In genomic region chr6:96450760-96451116, GRCh38 we compare ENCODE assay signal across 15 cellular contexts.
A peak's percentile ranks its signal among the peaks of the same experiment; 100 is the strongest.
DNase-seq lines count a peak whose midpoint lies in the region; ATAC-seq and TF ChIP-seq lines count a peak whose summit lies in the region.
"Had no signal": no experiment of that assay in that cellular context is flagged by ENCODE, and none has a peak within 500 bp of the region (broad histone marks: within the 10 kb centered on the region; RNA-seq: fewer than 3 reads in every experiment).

No MANE protein-coding gene starts in this region.

- no peaks in the 10 kb centered on the region for H3K4me1 ChIP-seq in RWPE2 (ENCODE audit: insufficient read depth, poor library complexity, severe bottlenecking)
- H3K4me1 ChIP-seq: A549, BLaER1 had no signal

- H3K4me3 Mint-ChIP-seq in mesothelial cell of epicardium, result no peak overlapping the region
- H3K4me3 Mint-ChIP-seq: CD8-positive, alpha-beta memory T cell; H9 had no signal

- ATAC-seq in RWPE2 (ENCODE audit: low read depth) (peak; percentile 21; the same call in 1 of the 3 replicates), sciatic nerve (peak; percentile 45), GM19351 (IDR thresholded peaks at IDR 0.05; ENCODE audit: unreplicated experiment) (no peak)
- ATAC-seq: A549, GM12878, HepG2 had no signal

- peak overlapping the region; percentile 88 for H3K27ac Mint-ChIP-seq in mesothelial cell of epicardium
- H3K27ac Mint-ChIP-seq: CD8-positive, alpha-beta memory T cell; H9 had no signal

- TF ChIP-seq CTCF in RWPE2 (IDR thresholded peaks at IDR 0.05; ENCODE audit: poor library complexity, severe bottlenecking) (no peak), mesothelial cell of epicardium (IDR thresholded peaks at IDR 0.05; ENCODE audit: unreplicated experiment) (no peak)

- H3K9me3 Mint-ChIP-seq in mesothelial cell of epicardium, result peaks cover 11% of the 10 kb centered on the region

- no peaks in the 10 kb centered on the region for H3K27me3 Mint-ChIP-seq in mesothelial cell of epicardium (ENCODE audit: low read depth)

- intact Hi-C loops in sciatic nerve (cut with DNase I), result no loop called here

- no peaks in the 10 kb centered on the region for H3K27me3 ChIP-seq in RWPE2 (ENCODE audit: insufficient read depth, poor library complexity, severe bottlenecking)
- H3K27me3 ChIP-seq: BLaER1 had no signal

- no peak overlapping the region for H3K4me3 ChIP-seq in RWPE2 (ENCODE audit: severe bottlenecking)
- H3K4me3 ChIP-seq: A549, BLaER1, GM12878 had no signal

- H3K9me3 ChIP-seq in RWPE2 (ENCODE audit: severe bottlenecking), result no peaks in the 10 kb centered on the region
- H3K9me3 ChIP-seq: A549, BLaER1 had no signal

- DNase-seq in RWPE2 (ENCODE audit: low spot score), result no peak
- DNase-seq in mesothelial cell of epicardium (ENCODE audit: low spot score in 2 of 2, unreplicated experiment in 2 of 2), result no peak
- DNase-seq in sciatic nerve (ENCODE audit: low spot score), result no peak
- DNase-seq in NCI-H82 (lab: John Stamatoyannopoulos, UW), result no peak
- DNase-seq in activated CD4-positive, CD25-positive, alpha-beta regulatory T cell (lab: John Stamatoyannopoulos, UW), result no peak
- no peak for DNase-seq in AG08395 (ENCODE audit: low spot score)
- DNase-seq: AML-193; CD8-positive, alpha-beta memory T cell; GOT3; H9 had no signal

- peaks cover 1% of the 10 kb centered on the region for H3K36me3 Mint-ChIP-seq in mesothelial cell of epicardium

- no peak overlapping the region for H3K27ac ChIP-seq in RWPE2 (ENCODE audit: poor library complexity, severe bottlenecking)
- H3K27ac ChIP-seq: A549, BLaER1 had no signal

- no peaks in the 10 kb centered on the region for H3K36me3 ChIP-seq in RWPE2 (ENCODE audit: low read depth)
- H3K36me3 ChIP-seq: BLaER1 had no signal

- peaks cover 14% of the 10 kb centered on the region for H3K4me1 Mint-ChIP-seq in mesothelial cell of epicardium
- H3K4me1 Mint-ChIP-seq: CD8-positive, alpha-beta memory T cell had no signal
